Comparison of ENCODE assay signal across 35 cellular contexts in the genomic region with DNA sequence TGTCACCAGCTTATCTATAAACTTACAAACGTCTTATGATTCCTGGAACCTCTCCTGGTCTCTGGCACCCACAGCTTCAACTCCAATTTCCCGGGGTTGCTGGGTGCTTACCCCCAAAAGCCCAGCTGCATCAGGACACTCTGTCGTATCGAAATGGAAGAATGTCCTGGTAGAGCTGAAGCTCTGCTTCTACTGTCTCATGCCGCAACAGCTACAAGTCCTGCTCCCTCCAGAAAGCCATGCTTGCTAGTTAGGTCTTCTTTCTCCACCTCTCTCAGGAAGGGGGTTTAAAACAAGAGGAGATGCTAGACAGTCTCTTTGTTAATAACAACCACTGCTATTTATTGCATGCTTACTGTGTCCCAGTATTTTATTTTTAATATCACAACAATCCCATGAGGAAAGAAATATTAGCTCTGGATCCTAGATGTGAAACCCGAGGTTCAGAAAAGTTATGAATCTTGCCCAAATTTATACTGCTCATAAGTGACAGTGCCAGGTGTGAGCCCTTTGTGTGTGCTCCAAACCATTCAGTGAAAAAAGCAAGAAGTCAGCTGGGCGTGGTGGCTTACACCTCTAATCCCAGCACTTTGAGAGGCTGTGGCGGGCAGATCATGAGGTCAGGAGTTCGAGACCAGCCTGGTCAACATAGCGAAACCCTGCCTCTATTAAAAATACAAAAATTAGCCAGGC.
A peak's percentile ranks its signal among the peaks of the same experiment; 100 is the strongest.
DNase-seq lines count a peak whose midpoint lies in the region; ATAC-seq and TF ChIP-seq lines count a peak whose summit lies in the region.
"Had no signal": no experiment of that assay in that cellular context is flagged by ENCODE, and none has a peak within 500 bp of the region (broad histone marks: within the 10 kb centered on the region; RNA-seq: fewer than 3 reads in every experiment).

No MANE protein-coding gene starts in this region.

- H3K27me3 ChIP-seq in OCI-LY3 (ENCODE audit: low read depth, low read length) (peaks cover 44% of the 10 kb centered on the region), BE2C (no peaks in the 10 kb centered on the region)
- H3K27me3 ChIP-seq: breast epithelium, dorsolateral prefrontal cortex, heart right ventricle, Peyer's patch, sigmoid colon, testis had no signal

- TF ChIP-seq CTCF in OCI-LY3 (IDR thresholded peaks at IDR 0.05; ENCODE audit: low read depth, low read length) (no peak), BE2C (IDR thresholded peaks at IDR 0.05; ENCODE audit: low read depth, low read length) (no peak)

- no peaks in the 10 kb centered on the region; the same call in 1 of the 2 replicates for H4K20me1 ChIP-seq in OCI-LY3 (ENCODE audit: insufficient read depth, low read length)

- peaks cover 19% of the 10 kb centered on the region for H3K4me1 Mint-ChIP-seq in activated T-cell treated with anti-CD3 and anti-CD28 coated beads, Interleukin-2, amount 50 U/mL, for 72 hours (ENCODE audit: low read depth)
- H3K4me1 Mint-ChIP-seq in effector memory CD8-positive, alpha-beta T cell (ENCODE audit: low read depth in 2 of 2), result peaks cover 13 to 21% of the 10 kb centered on the region in 2 donors
- H3K4me1 Mint-ChIP-seq in stimulated activated naive B cell treated with anti-CD40 and anti-IgM and Interleukin-4, amounts not matched to agents 10 μg/mL and 1 μg/mL and 100 μg/mL, for 72 hours, result peaks cover 35 to 53% of the 10 kb centered on the region in 2 donors
- H3K4me1 Mint-ChIP-seq: nephron had no signal

- no peak overlapping the region for H2AFZ ChIP-seq in OCI-LY3 (ENCODE audit: low read depth, low read length)

- no peaks in the 10 kb centered on the region for H3K9me3 Mint-ChIP-seq in activated T-cell treated with anti-CD3 and anti-CD28 coated beads, Interleukin-2, amount 50 U/mL, for 72 hours
- H3K9me3 Mint-ChIP-seq in effector memory CD8-positive, alpha-beta T cell, result no peaks in the 10 kb centered on the region
- no peaks in the 10 kb centered on the region for H3K9me3 Mint-ChIP-seq in stimulated activated naive B cell treated with anti-CD40 and anti-IgM and Interleukin-4, amounts not matched to agents 10 μg/mL and 1 μg/mL and 100 μg/mL, for 72 hours
- H3K9me3 Mint-ChIP-seq: activated T-helper 1 cell treated with anti-CD3 and anti-CD28 coated beads, Interleukin-12 subunit alpha, Interleukin-12 subunit beta, Interleukin-2, Interleukin-4 antibody, amounts not matched to agents 30 ng/mL and 10 ng/mL and 1 ng/mL, durations not matched to agents 14 hours and 24 hours and 36 hours; CD8-positive, alpha-beta T cell; H9; nephron had no signal

- no peak overlapping the region for H3K9ac ChIP-seq in OCI-LY3 (ENCODE audit: low read length)

- no peaks in the 10 kb centered on the region for H3K36me3 ChIP-seq in OCI-LY3 (replicated peaks; ENCODE audit: low read depth, low read length)
- H3K36me3 ChIP-seq in BE2C, result no peaks in the 10 kb centered on the region
- H3K36me3 ChIP-seq: breast epithelium, heart right ventricle, Peyer's patch, sigmoid colon had no signal

- H3K27me3 Mint-ChIP-seq in activated T-cell treated with anti-CD3 and anti-CD28 coated beads, Interleukin-2, amount 50 U/mL, for 72 hours (ENCODE audit: low read depth), result no peaks in the 10 kb centered on the region
- H3K27me3 Mint-ChIP-seq in effector memory CD8-positive, alpha-beta T cell, result no peaks in the 10 kb centered on the region
- H3K27me3 Mint-ChIP-seq in stimulated activated naive B cell treated with anti-CD40 and anti-IgM and Interleukin-4, amounts not matched to agents 10 μg/mL and 1 μg/mL and 100 μg/mL, for 72 hours, result peaks cover 0 to 4% of the 10 kb centered on the region in 2 donors
- H3K27me3 Mint-ChIP-seq: activated CD4-positive, alpha-beta T cell treated with anti-CD3 and anti-CD28 coated beads for 36 hours had no signal

- peaks cover 0 to 1% of the 10 kb centered on the region in 2 donors for H3K36me3 Mint-ChIP-seq in activated T-cell treated with anti-CD3 and anti-CD28 coated beads, Interleukin-2, amount 50 U/mL, for 72 hours (ENCODE audit: insufficient read depth in 2 of 2)
- no peaks in the 10 kb centered on the region for H3K36me3 Mint-ChIP-seq in effector memory CD8-positive, alpha-beta T cell (ENCODE audit: insufficient read depth)
- H3K36me3 Mint-ChIP-seq in stimulated activated naive B cell treated with anti-CD40 and anti-IgM and Interleukin-4, amounts not matched to agents 10 μg/mL and 1 μg/mL and 100 μg/mL, for 72 hours, result peaks cover 2 to 11% of the 10 kb centered on the region in 2 donors
- H3K36me3 Mint-ChIP-seq: CD8-positive, alpha-beta T cell had no signal

- ATAC-seq in activated T-cell treated with anti-CD3 and anti-CD28 coated beads, Interleukin-2, amount 50 U/mL, for 72 hours (replicated peaks in 1 of 2), result no peak
- ATAC-seq in effector memory CD8-positive, alpha-beta T cell (replicated peaks), result no peak
- ATAC-seq in stimulated activated naive B cell treated with anti-CD40 and anti-IgM and Interleukin-4, amounts not matched to agents 10 μg/mL and 1 μg/mL and 100 μg/mL, for 72 hours (replicated peaks), result no peak
- ATAC-seq in GM21381 (IDR thresholded peaks at IDR 0.05; ENCODE audit: unreplicated experiment), result no peak
- ATAC-seq: A549; CD8-positive, alpha-beta T cell; heart right ventricle; psoas muscle had no signal

- no peaks in the 10 kb centered on the region for H3K79me2 ChIP-seq in OCI-LY3 (ENCODE audit: low read length)

- H3K4me3 ChIP-seq in OCI-LY3 (ENCODE audit: low read length), result peak overlapping the region; percentile 1; the same call in 1 of the 2 replicates
- no peak overlapping the region for H3K4me3 ChIP-seq in BE2C (ENCODE audit: low read depth, low read length)
- H3K4me3 ChIP-seq: A549, breast epithelium, dorsolateral prefrontal cortex, heart right ventricle, Peyer's patch, psoas muscle, sigmoid colon, testis had no signal

- peak overlapping the region; percentile 65 for H3K4me2 ChIP-seq in OCI-LY3 (ENCODE audit: low read length)
- H3K4me2 ChIP-seq: A549 had no signal

- H3K27ac ChIP-seq in OCI-LY3 (ENCODE audit: low read length), result peak overlapping the region; percentile 41; the same call in 1 of the 2 replicates
- H3K27ac ChIP-seq: A549, breast epithelium, dorsolateral prefrontal cortex, heart right ventricle, HL-60, psoas muscle, sigmoid colon, testis had no signal

- peak overlapping the region in 1 of 2 donors; percentile 59 for H3K4me3 Mint-ChIP-seq in activated T-cell treated with anti-CD3 and anti-CD28 coated beads, Interleukin-2, amount 50 U/mL, for 72 hours
- H3K4me3 Mint-ChIP-seq in effector memory CD8-positive, alpha-beta T cell, result peak overlapping the region; percentile 15 to 41
- H3K4me3 Mint-ChIP-seq in stimulated activated naive B cell treated with anti-CD40 and anti-IgM and Interleukin-4, amounts not matched to agents 10 μg/mL and 1 μg/mL and 100 μg/mL, for 72 hours, result peak overlapping the region in 1 of 2 donors; percentile 69
- H3K4me3 Mint-ChIP-seq: activated CD4-positive, alpha-beta T cell treated with anti-CD3 and anti-CD28 coated beads for 36 hours; activated T-helper 1 cell treated with anti-CD3 and anti-CD28 coated beads, Interleukin-12 subunit alpha, Interleukin-12 subunit beta, Interleukin-2, Interleukin-4 antibody, amounts not matched to agents 30 ng/mL and 10 ng/mL and 1 ng/mL, durations not matched to agents 14 hours and 24 hours and 36 hours; CD8-positive, alpha-beta T cell; H9; nephron had no signal

- H3K4me1 ChIP-seq in OCI-LY3 (ENCODE audit: low read length), result peaks cover 35% of the 10 kb centered on the region
- H3K4me1 ChIP-seq in BE2C, result no peaks in the 10 kb centered on the region
- H3K4me1 ChIP-seq: A549, breast epithelium, heart right ventricle, psoas muscle, sigmoid colon, testis had no signal

- H3K27ac Mint-ChIP-seq in activated T-cell treated with anti-CD3 and anti-CD28 coated beads, Interleukin-2, amount 50 U/mL, for 72 hours, result peak overlapping the region; percentile 64
- peak overlapping the region in 1 of 2 donors; percentile 84 for H3K27ac Mint-ChIP-seq in effector memory CD8-positive, alpha-beta T cell
- H3K27ac Mint-ChIP-seq in stimulated activated naive B cell treated with anti-CD40 and anti-IgM and Interleukin-4, amounts not matched to agents 10 μg/mL and 1 μg/mL and 100 μg/mL, for 72 hours, result peak overlapping the region; percentile 84
- H3K27ac Mint-ChIP-seq: activated T-helper 1 cell treated with anti-CD3 and anti-CD28 coated beads, Interleukin-12 subunit alpha, Interleukin-12 subunit beta, Interleukin-2, Interleukin-4 antibody, amounts not matched to agents 30 ng/mL and 10 ng/mL and 1 ng/mL, durations not matched to agents 14 hours and 24 hours and 36 hours; CD8-positive, alpha-beta T cell; H9; nephron had no signal

- DNase-seq in activated T-cell treated with anti-CD3 and anti-CD28 coated beads, Interleukin-2, amount 50 U/mL, for 72 hours, result no peak
- DNase-seq in activated T-cell treated with anti-CD3 and anti-CD28 coated beads, Interleukin-2, amount 50 U/mL, for 48 hours, result no peak
- no peak for DNase-seq in effector memory CD8-positive, alpha-beta T cell
- DNase-seq in stimulated activated naive B cell treated with anti-CD40 and anti-IgM and Interleukin-4, amounts not matched to agents 10 μg/mL and 1 μg/mL and 100 μg/mL, for 72 hours, result no peak
- DNase-seq in BE2C (no peak), NAMALWA (ENCODE audit: low spot score) (no peak)
- DNase-seq: activated naive CD4-positive, alpha-beta T cell treated with anti-CD3 and anti-CD28 coated beads, Interleukin-2, amount 50 U/mL, for 16 hours; AML-193; CD8-positive, alpha-beta T cell; DMS 273 treated with DMSO at 0.1 percent for 48 hours; dorsolateral prefrontal cortex; EL; H9; heart right ventricle; KG1; kidney glomerular epithelial cell; midbrain; NCI-H1417 treated with DMSO at 0.1 percent for 48 hours; NCI-H2081; NCI-H2227 treated with DMSO at 0.1 percent for 48 hours; NCI-H69; Peyer's patch; psoas muscle; SHP77 treated with DMSO at 0.1 percent for 48 hours; sigmoid colon; stimulated activated naive CD4-positive, alpha-beta T cell treated with Interleukin-2 at 50 U/mL for 16 hours; testis had no signal

- H3K9me3 ChIP-seq in OCI-LY3 (ENCODE audit: insufficient read depth, low read length) (no peaks in the 10 kb centered on the region), BE2C (no peaks in the 10 kb centered on the region)
- H3K9me3 ChIP-seq: A549, breast epithelium, heart right ventricle, Peyer's patch, psoas muscle, sigmoid colon, testis had no signal
